19 cellular contexts compared by ENCODE assay signal in the genomic region with DNA sequence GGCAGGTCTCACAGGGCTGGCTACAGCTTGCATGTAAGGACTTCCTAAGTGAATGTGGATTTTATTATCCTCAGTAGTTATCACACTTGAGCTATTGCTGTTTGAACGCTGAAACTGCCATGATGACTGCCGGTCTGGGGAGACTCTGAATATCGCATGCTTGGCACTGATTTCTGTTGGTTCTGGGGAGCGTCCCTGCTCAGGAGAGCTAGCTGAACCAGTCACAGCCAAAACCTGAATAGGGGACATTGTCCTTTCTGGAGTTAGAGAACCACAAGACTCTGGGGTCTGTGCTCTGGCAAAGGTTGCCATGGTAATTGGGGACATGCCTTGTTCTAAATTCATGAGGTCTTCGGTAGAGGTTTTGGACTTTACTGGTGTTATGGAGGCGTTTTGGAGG. TPM values are rescaled to one million over a fixed set of nuclear protein-coding genes. Genes with fewer than 3 reads are reported as not detected.
DNase-seq lines count a peak whose midpoint lies in the region; ATAC-seq and TF ChIP-seq lines count a peak whose summit lies in the region.
"Had no signal": no experiment of that assay in that cellular context is flagged by ENCODE, and none has a peak within 500 bp of the region (broad histone marks: within the 10 kb centered on the region; RNA-seq: fewer than 3 reads in every experiment).

No MANE protein-coding gene starts in this region.

- TF ChIP-seq RAD21 in SK-N-SH (IDR thresholded peaks at IDR 0.05; ENCODE audit: low read length), result no peak

- H3K4me1 ChIP-seq in SK-N-SH (ENCODE audit: control insufficient read depth in 1 of 2, insufficient read depth in 2 of 2, low read depth in 1 of 2, low read length in 1 of 2) (peaks cover 4 to 7% of the 10 kb centered on the region in 2 experiments; a peak in 2 of 4 replicates), tibial artery (peaks cover 0 to 72% (median 41%) of the 10 kb centered on the region in 4 donors), uterus (peaks cover 5 to 6% of the 10 kb centered on the region in 2 donors)

- peak overlapping the region; percentile 41 for H3K27ac Mint-ChIP-seq in nephron progenitor cell

- CTCF ChIA-PET in SK-N-SH (lab: Yijun Ruan, JAX), result interaction anchor here (1.2 kb wide), 1 partner anchor 16 kb away, joined by 3 read pairs; no protein-coding TSS in a partner anchor

- H3K4me2 ChIP-seq in SK-N-SH, result no peak overlapping the region

- H3K4me3 ChIP-seq in SK-N-SH (ENCODE audit: low read depth in 2 of 2, low read length in 1 of 2) (no peak overlapping the region), coronary artery (peak overlapping the region; percentile 45), tibial artery (no peak overlapping the region), uterus (no peak overlapping the region)

- H3F3A ChIP-seq in SK-N-SH (replicated peaks; ENCODE audit: insufficient read depth), result peaks cover 15% of the 10 kb centered on the region

- intact Hi-C loops in tibial artery (cut with DNase I; ENCODE audit: low total_unique reads) (loop anchor here (10.0 kb wide), 2 partner anchors 206 to 316 kb away; no protein-coding TSS in a partner anchor), uterus (cut with DNase I; ENCODE audit: low total_unique reads) (no loop called here)

- no peak for ATAC-seq in SK-N-SH treated with all-trans-retinoic acid at 6 μM for 48 hours

- no peak overlapping the region for H3K4me3 Mint-ChIP-seq in nephron progenitor cell
- H3K4me3 Mint-ChIP-seq: CD14-positive monocyte had no signal

- TF ChIP-seq CTCF in SK-N-SH (IDR thresholded peaks at IDR 0.05) (no peak), coronary artery (IDR thresholded peaks at IDR 0.05) (no peak), nephron progenitor cell (IDR thresholded peaks at IDR 0.05) (no peak), tibial artery (IDR thresholded peaks at IDR 0.05) (no peak), uterus (IDR thresholded peaks at IDR 0.05) (no peak)

- 95% methylated on average over 6 of the region's 6 CpGs for WGBS in SK-N-SH (ENCODE audit: low lambda C conversion rate)

- H3K27ac ChIP-seq in SK-N-SH (ENCODE audit: low read depth in 2 of 2, low read length in 1 of 2) (no peak overlapping the region), coronary artery (peak overlapping the region; percentile 53 to 71), tibial artery (peak overlapping the region; percentile 11 to 72), uterus (no peak overlapping the region)
- H3K27ac ChIP-seq: 22Rv1 had no signal

- H3K9me3 ChIP-seq in SK-N-SH (no peaks in the 10 kb centered on the region), tibial artery (peaks cover 0 to 31% (median 0%) of the 10 kb centered on the region in 3 donors), uterus (no peaks in the 10 kb centered on the region)

- no peak for TF ChIP-seq EP300 in SK-N-SH (IDR thresholded peaks at IDR 0.05; ENCODE audit: borderline replicate concordance in 1 of 2, low read depth in 1 of 2, low read length in 1 of 2)

- H3K4me1 Mint-ChIP-seq in nephron progenitor cell, result peaks cover 16% of the 10 kb centered on the region

- POLR2A ChIA-PET in SK-N-SH (lab: Yijun Ruan, JAX), result no interaction called here

- H3K79me2 ChIP-seq in SK-N-SH (ENCODE audit: insufficient read depth), result peaks cover 54% of the 10 kb centered on the region

- no peak for TF ChIP-seq POLR2A in uterus (IDR thresholded peaks at IDR 0.05)

- DNase-seq in SK-N-SH (no peak), coronary artery (ENCODE audit: low spot score) (no peak), nephron progenitor cell (no peak), tibial artery (no peak), uterus (no peak), HCEC 1CT (no peak), kidney glomerular epithelial cell (lab: John Stamatoyannopoulos, UW) (no peak)
- DNase-seq: DMS79 treated with DMSO at 0.1 percent for 48 hours, GOT3, NCI-H1417, NCI-H187, NCI-H2107, NCI-H510A, NCI-H774, OCI-M1, SHP77 had no signal

- no peaks in the 10 kb centered on the region for H4K20me1 ChIP-seq in SK-N-SH (ENCODE audit: insufficient read depth)

- peaks cover 9% of the 10 kb centered on the region for H3K9me3 Mint-ChIP-seq in nephron progenitor cell
- H3K9me3 Mint-ChIP-seq: CD14-positive monocyte had no signal

- H3K27me3 Mint-ChIP-seq in nephron progenitor cell (ENCODE audit: low read depth, poor library complexity), result no peaks in the 10 kb centered on the region

- H3K9me2 ChIP-seq in SK-N-SH, result no peaks in the 10 kb centered on the region

- H3K9ac ChIP-seq in SK-N-SH, result no peak overlapping the region

- H3K36me3 Mint-ChIP-seq in nephron progenitor cell (ENCODE audit: low read depth), result peaks cover 5% of the 10 kb centered on the region
- H3K36me3 Mint-ChIP-seq: CD14-positive monocyte had no signal

- peaks cover 23 to 52% of the 10 kb centered on the region in 2 experiments for H3K36me3 ChIP-seq in SK-N-SH (replicated peaks in 1 of 2; ENCODE audit: control insufficient read depth in 1 of 2, insufficient read depth in 2 of 2, low read length in 1 of 2)
- peaks cover 14 to 57% (median 47%) of the 10 kb centered on the region in 3 donors for H3K36me3 ChIP-seq in tibial artery
- no peaks in the 10 kb centered on the region for H3K36me3 ChIP-seq in uterus

- no peaks in the 10 kb centered on the region for H3K27me3 ChIP-seq in SK-N-SH (ENCODE audit: insufficient read depth)
- H3K27me3 ChIP-seq in tibial artery, result no peaks in the 10 kb centered on the region
- H3K27me3 ChIP-seq in uterus, result no peaks in the 10 kb centered on the region

- H2AFZ ChIP-seq in SK-N-SH (ENCODE audit: low read depth), result no peak overlapping the region

TF ChIP-seq in SK-N-SH, 30 proteins besides CTCF, POLR2A, EP300 and RAD21:
- peak; percentile 46; the same call in 1 of the 2 replicates for TF ChIP-seq POLR2AphosphoS5 (IDR thresholded peaks at IDR 0.05; ENCODE audit: low read depth, low read length)
- no peak for TF ChIP-seq PBX3 (IDR thresholded peaks at IDR 0.05)

TF ChIP-seq in SK-N-SH treated with all-trans-retinoic acid at 6 μM for 48 hours, 23 proteins besides CTCF, POLR2A, EP300 and RAD21 (continues in another document):
- TF ChIP-seq CSDC2 (CRISPR knock-in tag; IDR thresholded peaks at IDR 0.05) (no peak), TCF4 (CRISPR knock-in tag; IDR thresholded peaks at IDR 0.05; ENCODE audit: borderline replicate concordance) (no peak), OSR1 (CRISPR knock-in tag; IDR thresholded peaks at IDR 0.05) (no peak), ZNF565 (CRISPR knock-in tag; conservative IDR thresholded peaks at IDR 0.05; ENCODE audit: low read depth) (no peak), PPARA (CRISPR knock-in tag; IDR thresholded peaks at IDR 0.05; ENCODE audit: borderline replicate concordance) (no peak), SNAI2 (CRISPR knock-in tag; IDR thresholded peaks at IDR 0.05) (no peak), TOX (CRISPR knock-in tag; IDR thresholded peaks at IDR 0.05; ENCODE audit: borderline replicate concordance) (no peak), PATZ1 (CRISPR knock-in tag; IDR thresholded peaks at IDR 0.05; ENCODE audit: borderline replicate concordance) (no peak), ZC3H10 (CRISPR knock-in tag; IDR thresholded peaks at IDR 0.05) (no peak), ZNF70 (CRISPR knock-in tag; IDR thresholded peaks at IDR 0.05) (no peak), RARB (CRISPR knock-in tag; IDR thresholded peaks at IDR 0.05) (no peak), ZFP30 (CRISPR knock-in tag; IDR thresholded peaks at IDR 0.05) (no peak), ZNF8 (CRISPR knock-in tag; IDR thresholded peaks at IDR 0.05) (no peak), ZFP3 (CRISPR knock-in tag; IDR thresholded peaks at IDR 0.05) (no peak), ESRRG (CRISPR knock-in tag; IDR thresholded peaks at IDR 0.05) (no peak)
- TF ChIP-seq, protein P1, sequence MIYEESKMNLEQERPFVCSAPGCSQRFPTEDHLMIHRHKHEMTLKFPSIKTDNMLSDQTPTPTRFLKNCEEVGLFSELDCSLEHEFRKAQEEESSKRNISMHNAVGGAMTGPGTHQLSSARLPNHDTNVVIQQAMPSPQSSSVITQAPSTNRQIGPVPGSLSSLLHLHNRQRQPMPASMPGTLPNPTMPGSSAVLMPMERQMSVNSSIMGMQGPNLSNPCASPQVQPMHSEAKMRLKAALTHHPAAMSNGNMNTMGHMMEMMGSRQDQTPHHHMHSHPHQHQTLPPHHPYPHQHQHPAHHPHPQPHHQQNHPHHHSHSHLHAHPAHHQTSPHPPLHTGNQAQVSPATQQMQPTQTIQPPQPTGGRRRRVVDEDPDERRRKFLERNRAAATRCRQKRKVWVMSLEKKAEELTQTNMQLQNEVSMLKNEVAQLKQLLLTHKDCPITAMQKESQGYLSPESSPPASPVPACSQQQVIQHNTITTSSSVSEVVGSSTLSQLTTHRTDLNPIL (CRISPR knock-in tag; IDR thresholded peaks at IDR 0.05; ENCODE audit: low read depth), result no peak

RNA-seq across cellular contexts. Expression of gene CMSS1, which starts 30.8 kb away (rescaled TPM):
- 9.1 and 9.2 TPM in 2 replicates for polyA plus RNA-seq in SK-N-SH (2012; rRNA removed)
- polyA plus RNA-seq in SK-N-SH (2012; cell fraction: cytosol; rRNA removed), result 14.6 and 20.5 TPM in 2 replicates
- 1.9 and 5.4 TPM in 2 replicates for polyA plus RNA-seq in SK-N-SH (2012; cell fraction: nucleus; rRNA removed)
- 10 to 100 TPM in 3 of 4 donors, 1 to 10 TPM in 1; 1.8 to 41.2 (median 17.0) TPM for total RNA-seq in uterus

Comparison
In these comparisons a context has a peak if more than half of its experiments do, and no peak if none do; other contexts are left out.
1. H3K27ac ChIP-seq: peak in coronary artery (2 of 2) and tibial artery (2 of 2); none in SK-N-SH (0 of 2) and uterus (0 of 2).